Comparison of ENCODE assay signal across 8 cellular contexts in genomic region chr6:132401120-132401940, GRCh38. TPM values are rescaled to one million over a fixed set of nuclear protein-coding genes. Genes with fewer than 3 reads are reported as not detected.
DNase-seq lines count a peak whose midpoint lies in the region; ATAC-seq and TF ChIP-seq lines count a peak whose summit lies in the region.

TSS of gene MOXD1 (minus strand) at chr6:132401475. CDS start at chr6:132401426, 49 bp downstream.

- H3K4me3 Mint-ChIP-seq in CD14-positive monocyte = peak within 1 kb of the TSS; percentile 59 to 81
- peak within 1 kb of the TSS; percentile 13 for H3K4me3 Mint-ChIP-seq in activated T-helper 1 cell treated with anti-CD3 and anti-CD28 coated beads, Interleukin-12 subunit alpha, Interleukin-12 subunit beta, Interleukin-2, Interleukin-4 antibody, amounts not matched to agents 30 ng/mL and 10 ng/mL and 1 ng/mL, durations not matched to agents 14 hours and 24 hours and 36 hours

- no peak within 1 kb of the TSS for H3K27ac Mint-ChIP-seq in CD14-positive monocyte
- no peak within 1 kb of the TSS for H3K27ac Mint-ChIP-seq in activated T-helper 1 cell treated with anti-CD3 and anti-CD28 coated beads, Interleukin-12 subunit alpha, Interleukin-12 subunit beta, Interleukin-2, Interleukin-4 antibody, amounts not matched to agents 30 ng/mL and 10 ng/mL and 1 ng/mL, durations not matched to agents 14 hours and 24 hours and 36 hours

- in situ Hi-C loops in G401 (cut with HindIII; ENCODE audit: low sequenced_read_pairs) = no loop called here

- no peak for TF ChIP-seq CTCF in CD14-positive monocyte (IDR thresholded peaks at IDR 0.05)
- TF ChIP-seq CTCF in heart left ventricle (IDR thresholded peaks at IDR 0.05) = peak in 2 of 12 donors; percentile 10 to 27

- peaks cover 0 to 13% (median 5%) of the 10 kb centered on the region in 7 donors for H3K9me3 Mint-ChIP-seq in CD14-positive monocyte
- H3K9me3 Mint-ChIP-seq in activated T-helper 1 cell treated with anti-CD3 and anti-CD28 coated beads, Interleukin-12 subunit alpha, Interleukin-12 subunit beta, Interleukin-2, Interleukin-4 antibody, amounts not matched to agents 30 ng/mL and 10 ng/mL and 1 ng/mL, durations not matched to agents 14 hours and 24 hours and 36 hours = no peaks in the 10 kb centered on the region

- ATAC-seq in GM19372 (IDR thresholded peaks at IDR 0.05; ENCODE audit: low read depth, unreplicated experiment) (peak; percentile 66), HG03442 (IDR thresholded peaks at IDR 0.05; ENCODE audit: unreplicated experiment) (peak; percentile 57), heart left ventricle (peak; percentile 58 to 95 (median 86))

- peaks cover 0 to 2% of the 10 kb centered on the region in 2 donors for H3K36me3 Mint-ChIP-seq in CD14-positive monocyte
- no peaks in the 10 kb centered on the region for H3K36me3 Mint-ChIP-seq in activated T-helper 1 cell treated with anti-CD3 and anti-CD28 coated beads, Interleukin-12 subunit alpha, Interleukin-12 subunit beta, Interleukin-2, Interleukin-4 antibody, amounts not matched to agents 30 ng/mL and 10 ng/mL and 1 ng/mL, durations not matched to agents 14 hours and 24 hours and 36 hours (ENCODE audit: low read depth)

- peaks cover 0 to 62% (median 25%) of the 10 kb centered on the region in 9 donors for H3K27me3 ChIP-seq in heart left ventricle

- peaks cover 54 to 79% (median 66%) of the 10 kb centered on the region in 3 donors for H3K27me3 Mint-ChIP-seq in CD14-positive monocyte (ENCODE audit: low read depth in 3 of 3)
- peaks cover 54% of the 10 kb centered on the region for H3K27me3 Mint-ChIP-seq in activated T-helper 1 cell treated with anti-CD3 and anti-CD28 coated beads, Interleukin-12 subunit alpha, Interleukin-12 subunit beta, Interleukin-2, Interleukin-4 antibody, amounts not matched to agents 30 ng/mL and 10 ng/mL and 1 ng/mL, durations not matched to agents 14 hours and 24 hours and 36 hours (ENCODE audit: insufficient read depth)

- H3K4me1 ChIP-seq in heart left ventricle = peaks cover 0 to 16% (median 3%) of the 10 kb centered on the region in 12 donors

- DNase-seq in CD14-positive monocyte (ENCODE audit: low spot score) = no peak
- DNase-seq in activated T-helper 1 cell treated with anti-CD3 and anti-CD28 coated beads, Interleukin-12 subunit alpha, Interleukin-12 subunit beta, Interleukin-2, Interleukin-4 antibody, amounts not matched to agents 30 ng/mL and 10 ng/mL and 1 ng/mL, durations not matched to agents 14 hours and 24 hours and 36 hours (ENCODE audit: low spot score) = no peak
- peak; percentile 32 to 72 (median 41) for DNase-seq in heart left ventricle
- peak in 7 of 10 donors; percentile 20 to 89 (median 61) for DNase-seq in posterior cingulate gyrus
- DNase-seq in NCI-H82 treated with DMSO at 0.1 percent for 48 hours (lab: John Stamatoyannopoulos, UW; ENCODE audit: unreplicated experiment) = no peak
- DNase-seq in G401 (ENCODE audit: low spot score) = no peak

- peak within 1 kb of the TSS in 8 of 12 donors; percentile 13 to 75 (median 51) for H3K27ac ChIP-seq in heart left ventricle

- 1 to 4% (median 2%) methylated on average over 25 to 85 of the region's 85 CpGs for WGBS in heart left ventricle, 4 donors

- intact Hi-C loops in CD14-positive monocyte (cut with micrococcal nuclease) = no loop called here
- intact Hi-C loops in activated T-helper 1 cell treated with anti-CD3 and anti-CD28 coated beads, Interleukin-12 subunit alpha, Interleukin-12 subunit beta, Interleukin-2, Interleukin-4 antibody, amounts not matched to agents 30 ng/mL and 10 ng/mL and 1 ng/mL, durations not matched to agents 14 hours and 24 hours and 36 hours (cut with micrococcal nuclease) = no loop called here
- intact Hi-C loops in heart left ventricle (cut with DNase I) = no loop called here
- intact Hi-C loops in posterior cingulate gyrus (cut with DNase I) = no loop called here

- H3K9me3 ChIP-seq in heart left ventricle = peaks cover 0 to 6% (median 0%) of the 10 kb centered on the region in 12 donors

- no peaks in the 10 kb centered on the region for H3K36me3 ChIP-seq in heart left ventricle

- peaks cover 9% of the 10 kb centered on the region for H3K4me1 Mint-ChIP-seq in CD14-positive monocyte
- peaks cover 29% of the 10 kb centered on the region for H3K4me1 Mint-ChIP-seq in activated T-helper 1 cell treated with anti-CD3 and anti-CD28 coated beads, Interleukin-12 subunit alpha, Interleukin-12 subunit beta, Interleukin-2, Interleukin-4 antibody, amounts not matched to agents 30 ng/mL and 10 ng/mL and 1 ng/mL, durations not matched to agents 14 hours and 24 hours and 36 hours (ENCODE audit: low read depth)

- H3K4me3 ChIP-seq in heart left ventricle = peak within 1 kb of the TSS; percentile 31 to 75 (median 64)

- TF ChIP-seq POLR2A in heart left ventricle (IDR thresholded peaks at IDR 0.05) = no peak

RNA-seq across cellular contexts. Expression of gene MOXD1, which starts in this region (rescaled TPM):
- polyA plus RNA-seq in CD14-positive monocyte (not detected), heart left ventricle (1 to 10 TPM in 1 of 2 donors, under 1 TPM in 1; 0.69 to 2.0 TPM)
- total RNA-seq in activated T-helper 1 cell treated with anti-CD3 and anti-CD28 coated beads, Interleukin-12 subunit alpha, Interleukin-12 subunit beta, Interleukin-2, Interleukin-4 antibody, amounts not matched to agents 30 ng/mL and 10 ng/mL and 1 ng/mL, durations not matched to agents 14 hours and 24 hours and 36 hours = 0.27 and 0.29 TPM in 2 replicates
- 10 to 100 TPM in 1 of 9 donors, 1 to 10 TPM in 8; 2.0 to 10.5 (median 3.3) TPM for total RNA-seq in heart left ventricle
- total RNA-seq in G401 (2014; rRNA removed; shearing (Covaris generic)) = not detected in 2 replicates

Comparison
In these comparisons a context has a peak if more than half of its experiments do, and no peak if none do; other contexts are left out.
1. DNase-seq: peak in heart left ventricle (5 of 5) and posterior cingulate gyrus (7 of 10); none in CD14-positive monocyte (single experiment), activated T-helper 1 cell treated with anti-CD3 and anti-CD28 coated beads, Interleukin-12 subunit alpha, Interleukin-12 subunit beta, Interleukin-2, Interleukin-4 antibody, amounts not matched to agents 30 ng/mL and 10 ng/mL and 1 ng/mL, durations not matched to agents 14 hours and 24 hours and 36 hours (single experiment), NCI-H82 treated with DMSO at 0.1 percent for 48 hours (single experiment) and G401 (single experiment).
2. Peak in every context shown above with its lines, with median percentiles within 50 percentile points of each other: ATAC-seq.